ENCODE assay signal across 8 cellular contexts in genomic region chr22:29202231-29203192, GRCh38. TPM values are rescaled to one million over a fixed set of nuclear protein-coding genes. Genes with fewer than 3 reads are reported as not detected.
DNase-seq lines count a peak whose midpoint lies in the region; ATAC-seq and TF ChIP-seq lines count a peak whose summit lies in the region.

No MANE protein-coding gene starts in this region.

- POLR2A ChIA-PET in WTC11 (lab: Charles Lee) = no interaction called here
- POLR2A ChIA-PET in naive thymus-derived CD4-positive, alpha-beta T cell (lab: Charles Lee) = no interaction called here

- H3K27ac ChIP-seq in dorsolateral prefrontal cortex (peak overlapping the region in 21 of 59 donors; percentile 2 to 70 (median 26)), upper lobe of right lung (peak overlapping the region; percentile 82)
- no peak overlapping the region for H3K27ac ChIP-seq in naive thymus-derived CD4-positive, alpha-beta T cell (ENCODE audit: low read depth, low read length)

- H3K27ac Mint-ChIP-seq in WTC11 = no peak overlapping the region
- peak overlapping the region in 1 of 9 donors; percentile 65 for H3K27ac Mint-ChIP-seq in naive thymus-derived CD4-positive, alpha-beta T cell

- ATAC-seq in GM21367 (IDR thresholded peaks at IDR 0.05; ENCODE audit: unreplicated experiment) (peak; percentile 57), WTC11 (peak; percentile 49), upper lobe of right lung (peak; percentile 49)
- peak; percentile 73 for ATAC-seq in naive thymus-derived CD4-positive, alpha-beta T cell

- peaks cover 4 to 9% of the 10 kb centered on the region in 2 donors for H3K4me1 ChIP-seq in naive thymus-derived CD4-positive, alpha-beta T cell (ENCODE audit: control insufficient read depth in 2 of 2, insufficient read depth in 2 of 2, low read length in 2 of 2)
- peaks cover 27% of the 10 kb centered on the region for H3K4me1 ChIP-seq in upper lobe of right lung

- peaks cover 5% of the 10 kb centered on the region for H3K9me3 Mint-ChIP-seq in WTC11
- H3K9me3 Mint-ChIP-seq in naive thymus-derived CD4-positive, alpha-beta T cell = no peaks in the 10 kb centered on the region

- no peaks in the 10 kb centered on the region for H3K36me3 ChIP-seq in naive thymus-derived CD4-positive, alpha-beta T cell (ENCODE audit: control insufficient read depth in 2 of 3, insufficient read depth in 3 of 3, low read length in 3 of 3)
- H3K36me3 ChIP-seq in upper lobe of right lung = no peaks in the 10 kb centered on the region

- peaks cover 9% of the 10 kb centered on the region for H3K27me3 Mint-ChIP-seq in WTC11 (ENCODE audit: low read depth)
- peaks cover 35 to 64% (median 51%) of the 10 kb centered on the region in 5 donors for H3K27me3 Mint-ChIP-seq in naive thymus-derived CD4-positive, alpha-beta T cell

- no peaks in the 10 kb centered on the region for H3K36me3 Mint-ChIP-seq in WTC11
- H3K36me3 Mint-ChIP-seq in naive thymus-derived CD4-positive, alpha-beta T cell = no peaks in the 10 kb centered on the region

- no peak overlapping the region for H3K4me3 Mint-ChIP-seq in WTC11
- peak overlapping the region in 2 of 10 donors; percentile 13 to 72 for H3K4me3 Mint-ChIP-seq in naive thymus-derived CD4-positive, alpha-beta T cell

- CTCF ChIA-PET in WTC11 (lab: Charles Lee) = interaction anchor here (0.5 to 9.4 kb wide), 25 partner anchors 8 to 1532 kb away, joined by 3 to 171 read pairs (median 4); no protein-coding TSS in a partner anchor
- CTCF ChIA-PET in naive thymus-derived CD4-positive, alpha-beta T cell (lab: Charles Lee) = interaction anchor here (0.5 to 1.3 kb wide), 2 partner anchors 43 to 1200 kb away, joined by 3 to 4 read pairs; no protein-coding TSS in a partner anchor

- H3K4me3 ChIP-seq in dorsolateral prefrontal cortex = no peak overlapping the region
- no peak overlapping the region for H3K4me3 ChIP-seq in naive thymus-derived CD4-positive, alpha-beta T cell (ENCODE audit: low read length)
- H3K4me3 ChIP-seq in upper lobe of right lung = no peak overlapping the region

- H3K4me1 Mint-ChIP-seq in WTC11 = peaks cover 13% of the 10 kb centered on the region
- peaks cover 13 to 28% (median 15%) of the 10 kb centered on the region in 7 donors for H3K4me1 Mint-ChIP-seq in naive thymus-derived CD4-positive, alpha-beta T cell

- intact Hi-C loops in dorsolateral prefrontal cortex (cut with DNase I) (no loop called here), upper lobe of right lung (cut with DNase I) (no loop called here)
- intact Hi-C loops in naive thymus-derived CD4-positive, alpha-beta T cell (cut with micrococcal nuclease) = no loop called here

- H3K9me3 ChIP-seq in naive thymus-derived CD4-positive, alpha-beta T cell (ENCODE audit: control insufficient read depth in 2 of 3, low read length in 3 of 3) = no peaks in the 10 kb centered on the region
- no peaks in the 10 kb centered on the region for H3K9me3 ChIP-seq in upper lobe of right lung

- TF ChIP-seq CTCF in WTC11 (IDR thresholded peaks at IDR 0.05) (no peak), dorsolateral prefrontal cortex (IDR thresholded peaks at IDR 0.05 in 54 of 56, conservative IDR thresholded peaks at IDR 0.05 in 2 of 56; ENCODE audit: low read depth in 1 of 56, partially characterized antibody in 56 of 56) (peak in 40 of 56 donors; percentile 10 to 45 (median 27)), upper lobe of right lung (IDR thresholded peaks at IDR 0.05) (peak; percentile 39)

- H3K27me3 ChIP-seq in dorsolateral prefrontal cortex (peaks cover 0 to 6% (median 0%) of the 10 kb centered on the region in 45 donors), upper lobe of right lung (no peaks in the 10 kb centered on the region)
- H3K27me3 ChIP-seq in naive thymus-derived CD4-positive, alpha-beta T cell (ENCODE audit: control insufficient read depth in 2 of 2, insufficient read depth in 2 of 2, low read length in 2 of 2) = peaks cover 0 to 3% of the 10 kb centered on the region in 2 donors

- peak; percentile 96 for DNase-seq in GDM1 (lab: John Stamatoyannopoulos, UW)
- peak; percentile 92 for DNase-seq in HuH-7.5 (ENCODE audit: low spot score)
- peak; percentile 59 for DNase-seq in WTC11 (ENCODE audit: low spot score)
- DNase-seq in dorsolateral prefrontal cortex = peak in 4 of 10 donors; percentile 39 to 54 (median 46)
- peak in 3 of 9 donors; percentile 2 to 58 (median 3) for DNase-seq in naive thymus-derived CD4-positive, alpha-beta T cell
- no peak for DNase-seq in upper lobe of right lung
- no peak for DNase-seq in DMS79 (lab: John Stamatoyannopoulos, UW)

TF ChIP-seq in WTC11, 78 proteins besides CTCF, POLR2A, EP300 and RAD21:
- TF ChIP-seq STAT6 (CRISPR knock-in tag; conservative IDR thresholded peaks at IDR 0.05; ENCODE audit: low read depth) = no peak
- no peak for TF ChIP-seq TCF7 (CRISPR knock-in tag; IDR thresholded peaks at IDR 0.05; ENCODE audit: low read depth)
- no peak for TF ChIP-seq ELF4 (CRISPR knock-in tag; IDR thresholded peaks at IDR 0.05; ENCODE audit: low read depth)
- no peak for TF ChIP-seq SMAD3 (CRISPR knock-in tag; IDR thresholded peaks at IDR 0.05; ENCODE audit: borderline replicate concordance)
- TF ChIP-seq PRRX2 (CRISPR knock-in tag; IDR thresholded peaks at IDR 0.05) = no peak
- TF ChIP-seq CREM (CRISPR knock-in tag; IDR thresholded peaks at IDR 0.05) = no peak
- TF ChIP-seq ZNF671 (CRISPR knock-in tag; IDR thresholded peaks at IDR 0.05) = no peak
- no peak for TF ChIP-seq ZMAT4 (CRISPR knock-in tag; IDR thresholded peaks at IDR 0.05)
- TF ChIP-seq CREB1 (CRISPR knock-in tag; IDR thresholded peaks at IDR 0.05) = no peak
- TF ChIP-seq ZNF423 (CRISPR knock-in tag; IDR thresholded peaks at IDR 0.05) = no peak
- no peak for TF ChIP-seq GABPB1 (CRISPR knock-in tag; IDR thresholded peaks at IDR 0.05)
- no peak for TF ChIP-seq ZNF317 (CRISPR knock-in tag; IDR thresholded peaks at IDR 0.05; ENCODE audit: borderline replicate concordance, low read depth)
- no peak for TF ChIP-seq ESRRA (CRISPR knock-in tag; IDR thresholded peaks at IDR 0.05; ENCODE audit: borderline replicate concordance)
- TF ChIP-seq GRHL2 (CRISPR knock-in tag; IDR thresholded peaks at IDR 0.05; ENCODE audit: insufficient replicate concordance, severe bottlenecking) = no peak
- no peak for TF ChIP-seq TEAD1 (CRISPR knock-in tag; IDR thresholded peaks at IDR 0.05)
- TF ChIP-seq NR1H2 (CRISPR knock-in tag; IDR thresholded peaks at IDR 0.05) = no peak
- TF ChIP-seq CBFB (CRISPR knock-in tag; IDR thresholded peaks at IDR 0.05; ENCODE audit: low read depth) = no peak

RNA-seq across cellular contexts. Expression of gene EMID1, which starts 3.2 kb away (rescaled TPM):
- total RNA-seq in WTC11 (2021) = 6.0 to 8.6 TPM (median 6.1 TPM) in 3 replicates
- 10 to 100 TPM; 10.3 to 60.6 (median 25.2) TPM for total RNA-seq in dorsolateral prefrontal cortex
- 1 to 10 TPM in 2 of 5 experiments, not detected in 3; 1.2 to 2.0 TPM for total RNA-seq in naive thymus-derived CD4-positive, alpha-beta T cell
- polyA plus RNA-seq in naive thymus-derived CD4-positive, alpha-beta T cell = not detected
- 15.2 TPM for total RNA-seq in upper lobe of right lung

Comparison
In these comparisons a context has a peak if more than half of its experiments do, and no peak if none do; other contexts are left out.
1. DNase-seq: peak in GDM1 (single experiment), HuH-7.5 (single experiment) and WTC11 (single experiment); none in upper lobe of right lung (single experiment) and DMS79 (single experiment).
2. Peak in every context shown above with its lines, with median percentiles within 50 percentile points of each other: ATAC-seq.